Comparison of ENCODE assay signal across 1 cellular context in genomic region chr9:91071185-91071990, GRCh38.
TF ChIP-seq lines count a peak whose summit lies in the region.

No MANE protein-coding gene starts in this region.

TF ChIP-seq in HepG2, 621 proteins besides CTCF, POLR2A, EP300 and RAD21 (continued from another document and continues in another):
- TF ChIP-seq TFDP1 (CRISPR knock-in tag; IDR thresholded peaks at IDR 0.05; ENCODE audit: borderline replicate concordance): peak; percentile 61
- TF ChIP-seq HMG20A (CRISPR knock-in tag; IDR thresholded peaks at IDR 0.05; ENCODE audit: borderline replicate concordance): peak; percentile 16; the same call in 1 of the 2 replicates
- no peak for TF ChIP-seq GLMP (CRISPR knock-in tag; IDR thresholded peaks at IDR 0.05; ENCODE audit: borderline replicate concordance)
- no peak for TF ChIP-seq NBN (conservative IDR thresholded peaks at IDR 0.05)
- TF ChIP-seq AKAP8 (CRISPR knock-in tag; IDR thresholded peaks at IDR 0.05): 0 out of 2 replicates have a peak, but pooled peaks have one; percentile 31
- TF ChIP-seq E2F1 (CRISPR knock-in tag; IDR thresholded peaks at IDR 0.05): no peak
- peak; percentile 28; the same call in 1 of the 2 replicates for TF ChIP-seq MEF2D (CRISPR knock-in tag; IDR thresholded peaks at IDR 0.05)
- TF ChIP-seq DBP (CRISPR knock-in tag; IDR thresholded peaks at IDR 0.05; ENCODE audit: not compliant biosample characterization): no peak
- no peak for TF ChIP-seq ELF4 (CRISPR knock-in tag; IDR thresholded peaks at IDR 0.05; ENCODE audit: borderline replicate concordance)
- TF ChIP-seq ATF1 (CRISPR knock-in tag; IDR thresholded peaks at IDR 0.05): no peak
- TF ChIP-seq RBM39 (IDR thresholded peaks at IDR 0.05; ENCODE audit: low read depth, low read length, poor library complexity, severe bottlenecking): peak; percentile 20
- TF ChIP-seq REST (IDR thresholded peaks at IDR 0.05; ENCODE audit: borderline replicate concordance in 1 of 2, low read depth in 1 of 2, low read length in 2 of 2): no peak
- TF ChIP-seq ZNF235 (CRISPR knock-in tag; IDR thresholded peaks at IDR 0.05; ENCODE audit: borderline replicate concordance): no peak
- TF ChIP-seq ZNF207 (IDR thresholded peaks at IDR 0.05; ENCODE audit: borderline replicate concordance): no peak
- TF ChIP-seq KDM4B (CRISPR knock-in tag; IDR thresholded peaks at IDR 0.05): no peak
- TF ChIP-seq ZNF589 (CRISPR knock-in tag; conservative IDR thresholded peaks at IDR 0.05): peak; percentile 70; the same call in 1 of the 2 replicates
- TF ChIP-seq NCOA1 (CRISPR knock-in tag; IDR thresholded peaks at IDR 0.05): no peak
- no peak for TF ChIP-seq NFKB2 (CRISPR knock-in tag; IDR thresholded peaks at IDR 0.05; ENCODE audit: borderline replicate concordance)
- TF ChIP-seq PCBP1 (IDR thresholded peaks at IDR 0.05; ENCODE audit: borderline replicate concordance, low read depth, low read length): no peak
- TF ChIP-seq CHD4 (IDR thresholded peaks at IDR 0.05; ENCODE audit: borderline replicate concordance, low read length): no peak
- no peak; the same call in 1 of the 2 replicates for TF ChIP-seq AHDC1 (CRISPR knock-in tag; IDR thresholded peaks at IDR 0.05; ENCODE audit: borderline replicate concordance)
- no peak; the same call in 1 of the 2 replicates for TF ChIP-seq ZNF788 (CRISPR knock-in tag; IDR thresholded peaks at IDR 0.05; ENCODE audit: borderline replicate concordance)
- peak; percentile 35; the same call in 1 of the 2 replicates for TF ChIP-seq SIX1 (CRISPR knock-in tag; IDR thresholded peaks at IDR 0.05; ENCODE audit: borderline replicate concordance)
- peak; percentile 42 for TF ChIP-seq ZNF574 (CRISPR knock-in tag; IDR thresholded peaks at IDR 0.05)
- no peak; the same call in 1 of the 2 replicates for TF ChIP-seq SNAPC5 (CRISPR knock-in tag; IDR thresholded peaks at IDR 0.05; ENCODE audit: borderline replicate concordance)
- TF ChIP-seq ZNF337 (CRISPR knock-in tag; IDR thresholded peaks at IDR 0.05; ENCODE audit: borderline replicate concordance, low read depth): peak; percentile 50; the same call in 1 of the 2 replicates
- TF ChIP-seq ZNF569 (CRISPR knock-in tag; IDR thresholded peaks at IDR 0.05; ENCODE audit: borderline replicate concordance): no peak
- TF ChIP-seq CBX1 (IDR thresholded peaks at IDR 0.05; ENCODE audit: low read depth): no peak
- TF ChIP-seq CC2D1A (CRISPR knock-in tag; IDR thresholded peaks at IDR 0.05): no peak; the same call in 1 of the 2 replicates
- TF ChIP-seq TBL1XR1 (IDR thresholded peaks at IDR 0.05; ENCODE audit: borderline replicate concordance, low read length, partially characterized antibody): no peak
- no peak for TF ChIP-seq ZNF510 (CRISPR knock-in tag; IDR thresholded peaks at IDR 0.05; ENCODE audit: low read depth)
- TF ChIP-seq RAD51 (IDR thresholded peaks at IDR 0.05; ENCODE audit: borderline replicate concordance): no peak
- TF ChIP-seq SAFB2 (CRISPR knock-in tag; IDR thresholded peaks at IDR 0.05; ENCODE audit: borderline replicate concordance, low read depth): no peak
- peak; percentile 51 for TF ChIP-seq SALL1 (CRISPR knock-in tag; IDR thresholded peaks at IDR 0.05)
- no peak for TF ChIP-seq ZNF17 (CRISPR knock-in tag; IDR thresholded peaks at IDR 0.05)
- no peak; the same call in 1 of the 2 replicates for TF ChIP-seq BCL3 (CRISPR knock-in tag; IDR thresholded peaks at IDR 0.05)
- peak; percentile 71 for TF ChIP-seq POLR2G (IDR thresholded peaks at IDR 0.05; ENCODE audit: low read depth, low read length)
- TF ChIP-seq MLLT10 (CRISPR knock-in tag; IDR thresholded peaks at IDR 0.05): no peak
- TF ChIP-seq USF2 (IDR thresholded peaks at IDR 0.05; ENCODE audit: low read depth, low read length): no peak
- 0 out of 2 replicates have a peak, but pooled peaks have one; percentile 1 for TF ChIP-seq USF2 (CRISPR knock-in tag; IDR thresholded peaks at IDR 0.05; ENCODE audit: borderline replicate concordance)
